Comparison of ENCODE assay signal across 34 cellular contexts in the genomic region with DNA sequence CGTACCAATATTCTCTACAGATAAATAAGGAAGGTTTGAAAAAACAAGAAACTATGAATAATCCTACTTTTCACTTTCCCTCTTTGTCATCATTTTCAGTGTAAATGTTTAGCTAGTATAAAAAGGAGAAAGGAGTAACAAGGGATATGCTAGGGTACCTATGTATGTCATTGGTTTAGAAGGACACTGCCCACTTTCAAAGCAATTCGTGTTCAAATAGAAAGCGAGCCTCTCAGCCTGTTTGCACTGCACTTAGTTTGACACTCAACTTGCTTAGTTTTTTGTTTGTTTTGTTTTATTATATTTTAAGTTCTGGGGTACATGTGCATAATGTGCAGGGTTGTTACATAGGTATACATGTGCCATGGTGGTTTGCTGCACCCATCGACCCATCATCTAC. TPM values are rescaled to one million over a fixed set of nuclear protein-coding genes. Genes with fewer than 3 reads are reported as not detected.
"Had no signal": no experiment of that assay in that cellular context is flagged by ENCODE, and none has a peak within 500 bp of the region (broad histone marks: within the 10 kb centered on the region; RNA-seq: fewer than 3 reads in every experiment).

No MANE protein-coding gene starts in this region.

- H3K9me3 ChIP-seq: adrenal gland, body of pancreas, breast epithelium, Peyer's patch had no signal

- H3K27me3 Mint-ChIP-seq: activated B cell treated with CpG ODN at 0.5 μM for 24 hours had no signal

- H3K36me3 ChIP-seq: adrenal gland, breast epithelium, MG63, Peyer's patch had no signal

- ATAC-seq: activated CD8-positive, alpha-beta T cell treated with anti-CD3 and anti-CD28 coated beads for 36 hours; body of pancreas; PC-3; SK-N-SH treated with all-trans-retinoic acid at 6 μM for 48 hours; T-cell had no signal

- H3K9me3 Mint-ChIP-seq: activated CD8-positive, alpha-beta T cell treated with anti-CD3 and anti-CD28 coated beads for 36 hours had no signal

- DNase-seq: activated B cell treated with CpG ODN at 0.5 μM for 24 hours; activated CD4-positive, alpha-beta T cell treated with anti-CD3 and anti-CD28 coated beads for 4 hours; activated CD4-positive, CD25-positive, alpha-beta regulatory T cell treated with anti-CD3 and anti-CD28 coated beads, Interleukin-2, amount 50 U/mL, for 72 hours; activated CD8-positive, alpha-beta T cell treated with anti-CD3 and anti-CD28 coated beads for 36 hours; activated gamma-delta T cell treated with Interleukin-2 at 50 U/mL for 16 hours; activated naive CD4-positive, alpha-beta T cell treated with anti-CD3 and anti-CD28 coated beads for 36 hours; activated T-cell treated with anti-CD3 and anti-CD28 coated beads, Interleukin-2, amount 50 U/mL, for 24 hours; adrenal gland; body of pancreas; Kasumi-1; KG1; MG63; NCI-H1092; NCI-H1436 treated with DMSO at 0.1 percent for 48 hours; NCI-H1694 treated with DMSO at 0.1 percent for 48 hours; NCI-H2029; NCI-H2107; NCI-H2171; NCI-H524; NCI-H82; NK-92 treated with Interleukin-12 subunit alpha and Interleukin-12 subunit beta, amount 100 ng/mL, for 24 hours; PC-3; Peyer's patch; RPMI8226; SIG-M5; T-cell; T-helper 2 cell; T-helper 9 cell had no signal

- H3K27ac ChIP-seq: adrenal gland, body of pancreas, breast epithelium, Peyer's patch, VCaP had no signal

- H3K4me3 Mint-ChIP-seq: activated B cell treated with CpG ODN at 0.5 μM for 24 hours; activated CD8-positive, alpha-beta T cell treated with anti-CD3 and anti-CD28 coated beads for 36 hours; activated naive CD4-positive, alpha-beta T cell treated with anti-CD3 and anti-CD28 coated beads for 36 hours; activated T-cell treated with anti-CD3 and anti-CD28 coated beads, Interleukin-2, amount 50 U/mL, for 24 hours; T-cell had no signal

- H3K36me3 Mint-ChIP-seq: activated naive CD4-positive, alpha-beta T cell treated with anti-CD3 and anti-CD28 coated beads, Interleukin-2, amount 50 U/mL, for 72 hours; T-cell had no signal

- H3K4me1 Mint-ChIP-seq: activated B cell treated with CpG ODN at 0.5 μM for 24 hours, T-cell had no signal

- H3K27me3 ChIP-seq: adrenal gland, body of pancreas, breast epithelium, MG63, Peyer's patch had no signal

- H3K4me3 ChIP-seq: adrenal gland, body of pancreas, breast epithelium, MG63, Peyer's patch had no signal

- H3K27ac Mint-ChIP-seq: activated B cell treated with CpG ODN at 0.5 μM for 24 hours; activated CD8-positive, alpha-beta T cell treated with anti-CD3 and anti-CD28 coated beads for 36 hours; activated naive CD4-positive, alpha-beta T cell treated with anti-CD3 and anti-CD28 coated beads for 36 hours; activated naive CD4-positive, alpha-beta T cell treated with anti-CD3 and anti-CD28 coated beads, Interleukin-2, amount 50 U/mL, for 72 hours; activated T-cell treated with anti-CD3 and anti-CD28 coated beads, Interleukin-2, amount 50 U/mL, for 24 hours; T-cell had no signal

- H3K4me1 ChIP-seq: adrenal gland, body of pancreas, breast epithelium, Peyer's patch had no signal

RNA-seq across cellular contexts. Expression of a gene that starts 21.6 kb away (rescaled TPM):
- total RNA-seq: activated B cell treated with CpG ODN at 0.5 μM for 24 hours; activated CD8-positive, alpha-beta memory T cell treated with anti-CD3 and anti-CD28 coated beads for 36 hours; activated CD8-positive, alpha-beta T cell treated with anti-CD3 and anti-CD28 coated beads for 36 hours; activated naive CD4-positive, alpha-beta T cell treated with anti-CD3 and anti-CD28 coated beads for 36 hours; activated naive CD4-positive, alpha-beta T cell treated with anti-CD3 and anti-CD28 coated beads, Interleukin-2, amount 50 U/mL, for 72 hours; body of pancreas; cardiac septum; PC-3; T-cell had no signal
